Comparison of ENCODE assay signal across 1 cellular context in genomic region chr14:23629204-23629603, GRCh38.
TF ChIP-seq lines count a peak whose summit lies in the region.

No MANE protein-coding gene starts in this region.

TF ChIP-seq in HepG2, 621 proteins besides CTCF, POLR2A, EP300 and RAD21 (continued from another document):
- TF ChIP-seq HNF1A (IDR thresholded peaks at IDR 0.05; ENCODE audit: low read depth) (0 out of 2 replicates have a peak, but pooled peaks have one; percentile 27), HNF1A (CRISPR knock-in tag; IDR thresholded peaks at IDR 0.05; ENCODE audit: borderline replicate concordance) (no peak; the same call in 1 of the 2 replicates), ZNF225 (CRISPR knock-in tag; IDR thresholded peaks at IDR 0.05) (no peak), BHLHE40 (IDR thresholded peaks at IDR 0.05; ENCODE audit: low read length) (peak; percentile 31; the same call in 1 of the 2 replicates), HMG20B (CRISPR knock-in tag; conservative IDR thresholded peaks at IDR 0.05) (0 out of 2 replicates have a peak, but pooled peaks have one; percentile 26), ZNF484 (CRISPR knock-in tag; IDR thresholded peaks at IDR 0.05; ENCODE audit: borderline replicate concordance, low read depth) (no peak), ZNF292 (CRISPR knock-in tag; IDR thresholded peaks at IDR 0.05; ENCODE audit: borderline replicate concordance, low read depth) (peak; percentile 75; the same call in 1 of the 2 replicates), ARID5B (CRISPR knock-in tag; IDR thresholded peaks at IDR 0.05) (peak; percentile 54), ZNF768 (CRISPR knock-in tag; IDR thresholded peaks at IDR 0.05) (no peak), TCF7 (IDR thresholded peaks at IDR 0.05; ENCODE audit: low read depth) (peak; percentile 89), E2F1 (CRISPR knock-in tag; IDR thresholded peaks at IDR 0.05) (no peak), ZNF629 (CRISPR knock-in tag; conservative IDR thresholded peaks at IDR 0.05) (no peak), TBX2 (CRISPR knock-in tag; IDR thresholded peaks at IDR 0.05; ENCODE audit: borderline replicate concordance) (peak; percentile 59; the same call in 1 of the 2 replicates), TCF7L2 (IDR thresholded peaks at IDR 0.05; ENCODE audit: low read depth, low read length) (0 out of 2 replicates have a peak, but pooled peaks have one; percentile 29), ZNF7 (CRISPR knock-in tag; IDR thresholded peaks at IDR 0.05) (no peak), ZNF547 (CRISPR knock-in tag; IDR thresholded peaks at IDR 0.05) (no peak), GATAD2A (CRISPR knock-in tag; IDR thresholded peaks at IDR 0.05) (0 out of 2 replicates have a peak, but pooled peaks have one; percentile 31), SNRNP70 (IDR thresholded peaks at IDR 0.05; ENCODE audit: low read depth, low read length) (no peak), ZNF362 (CRISPR knock-in tag; IDR thresholded peaks at IDR 0.05; ENCODE audit: borderline replicate concordance) (no peak), HOXA5 (CRISPR knock-in tag; IDR thresholded peaks at IDR 0.05) (no peak), ZNF430 (CRISPR knock-in tag; IDR thresholded peaks at IDR 0.05) (no peak), RAD51 (IDR thresholded peaks at IDR 0.05; ENCODE audit: borderline replicate concordance) (no peak), HOXD1 (CRISPR knock-in tag; IDR thresholded peaks at IDR 0.05) (peak; percentile 41; the same call in 1 of the 2 replicates), MAFF (IDR thresholded peaks at IDR 0.05; ENCODE audit: low read depth, low read length) (no peak), REXO4 (CRISPR knock-in tag; IDR thresholded peaks at IDR 0.05; ENCODE audit: borderline replicate concordance) (no peak), TEF (CRISPR knock-in tag; IDR thresholded peaks at IDR 0.05) (no peak), ZNF331 (CRISPR knock-in tag; IDR thresholded peaks at IDR 0.05) (peak; percentile 89), CEBPB (IDR thresholded peaks at IDR 0.05; ENCODE audit: borderline replicate concordance, low read depth, low read length) (peak; percentile 94), HOMEZ (CRISPR knock-in tag; IDR thresholded peaks at IDR 0.05; ENCODE audit: low read depth) (0 out of 2 replicates have a peak, but pooled peaks have one; percentile 17), GATAD1 (CRISPR knock-in tag; IDR thresholded peaks at IDR 0.05) (0 out of 2 replicates have a peak, but pooled peaks have one; percentile 26), PPARG (CRISPR knock-in tag; conservative IDR thresholded peaks at IDR 0.05) (0 out of 2 replicates have a peak, but pooled peaks have one; percentile 50), CBX5 (CRISPR knock-in tag; IDR thresholded peaks at IDR 0.05; ENCODE audit: borderline replicate concordance) (peak; percentile 38; the same call in 1 of the 2 replicates), MBD4 (IDR thresholded peaks at IDR 0.05; ENCODE audit: borderline replicate concordance, low read length) (no peak), ZNF782 (CRISPR knock-in tag; IDR thresholded peaks at IDR 0.05; ENCODE audit: borderline replicate concordance) (no peak), ZNF12 (CRISPR knock-in tag; IDR thresholded peaks at IDR 0.05) (0 out of 2 replicates have a peak, but pooled peaks have one; percentile 13), MIXL1 (CRISPR knock-in tag; IDR thresholded peaks at IDR 0.05) (0 out of 2 replicates have a peak, but pooled peaks have one; percentile 32), ZNF644 (CRISPR knock-in tag; IDR thresholded peaks at IDR 0.05; ENCODE audit: low read depth) (peak; percentile 94), ZFP1 (CRISPR knock-in tag; IDR thresholded peaks at IDR 0.05) (no peak), SOX5 (CRISPR knock-in tag; IDR thresholded peaks at IDR 0.05; ENCODE audit: borderline replicate concordance) (peak; percentile 63), TBX3 (IDR thresholded peaks at IDR 0.05; ENCODE audit: borderline replicate concordance) (0 out of 2 replicates have a peak, but pooled peaks have one; percentile 35), CEBPG (CRISPR knock-in tag; IDR thresholded peaks at IDR 0.05) (peak; percentile 90), RARA (CRISPR knock-in tag; IDR thresholded peaks at IDR 0.05) (0 out of 2 replicates have a peak, but pooled peaks have one; percentile 37), HDAC2 (CRISPR knock-in tag; IDR thresholded peaks at IDR 0.05) (0 out of 2 replicates have a peak, but pooled peaks have one; percentile 12), EHMT2 (IDR thresholded peaks at IDR 0.05; ENCODE audit: borderline replicate concordance, low read depth, low read length) (0 out of 2 replicates have a peak, but pooled peaks have one; percentile 64), MED13 (CRISPR knock-in tag; IDR thresholded peaks at IDR 0.05) (no peak)
- TF ChIP-seq, protein P1, sequence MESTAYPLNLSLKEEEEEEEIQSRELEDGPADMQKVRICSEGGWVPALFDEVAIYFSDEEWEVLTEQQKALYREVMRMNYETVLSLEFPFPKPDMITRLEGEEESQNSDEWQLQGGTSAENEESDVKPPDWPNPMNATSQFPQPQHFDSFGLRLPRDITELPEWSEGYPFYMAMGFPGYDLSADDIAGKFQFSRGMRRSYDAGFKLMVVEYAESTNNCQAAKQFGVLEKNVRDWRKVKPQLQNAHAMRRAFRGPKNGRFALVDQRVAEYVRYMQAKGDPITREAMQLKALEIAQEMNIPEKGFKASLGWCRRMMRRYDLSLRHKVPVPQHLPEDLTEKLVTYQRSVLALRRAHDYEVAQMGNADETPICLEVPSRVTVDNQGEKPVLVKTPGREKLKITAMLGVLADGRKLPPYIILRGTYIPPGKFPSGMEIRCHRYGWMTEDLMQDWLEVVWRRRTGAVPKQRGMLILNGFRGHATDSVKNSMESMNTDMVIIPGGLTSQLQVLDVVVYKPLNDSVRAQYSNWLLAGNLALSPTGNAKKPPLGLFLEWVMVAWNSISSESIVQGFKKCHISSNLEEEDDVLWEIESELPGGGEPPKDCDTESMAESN (CRISPR knock-in tag; conservative IDR thresholded peaks at IDR 0.05), result peak; percentile 46; the same call in 1 of the 2 replicates
TF ChIP-seq in HepG2: peak in this region for 36.
